In genomic region chr2:174120346-174120745, GRCh38 we compare ENCODE assay signal across 11 cellular contexts.
DNase-seq lines count a peak whose midpoint lies in the region; ATAC-seq, FAIRE-seq and TF ChIP-seq lines count a peak whose summit lies in the region.
"Had no signal": no experiment of that assay in that cellular context is flagged by ENCODE, and none has a peak within 500 bp of the region (broad histone marks: within the 10 kb centered on the region; RNA-seq: fewer than 3 reads in every experiment).

No MANE protein-coding gene starts in this region.

- DNase-seq in HCT116 (ENCODE audit: low read depth, low spot score) (peak; percentile 82), WTC11 (ENCODE audit: low spot score) (no peak), kidney glomerular epithelial cell (lab: John Stamatoyannopoulos, UW) (peak; percentile 23), NCI-H2081 treated with DMSO at 0.1 percent for 48 hours (lab: John Stamatoyannopoulos, UW) (no peak), pancreas (no peak)
- no peak for DNase-seq in effector memory CD4-positive, alpha-beta T cell
- DNase-seq: DMS79, KBM-7 had no signal

- no peaks in the 10 kb centered on the region for H3K9me3 Mint-ChIP-seq in WTC11

- H3K79me2 ChIP-seq in ACC112 (ENCODE audit: control insufficient read depth, insufficient read depth, low read length, unreplicated experiment) = no peaks in the 10 kb centered on the region
- peaks cover 47% of the 10 kb centered on the region for H3K79me2 ChIP-seq in HCT116 (ENCODE audit: insufficient read depth, low read length)

- no peaks in the 10 kb centered on the region for H3K36me3 Mint-ChIP-seq in WTC11

- POLR2A ChIA-PET in HCT116 (lab: Charles Lee) (interaction anchor here (1.0 to 1.5 kb wide), 2 partner anchors 53 to 129 kb away, joined by 3 to 4 read pairs; partner anchors contain the start of gene OLA1), WTC11 (lab: Charles Lee) (no interaction called here)

- 86 to 91% methylated on average over 2 of the region's 2 CpGs for WGBS in pancreas, 2 donors

- H3K9ac ChIP-seq in HCT116 (ENCODE audit: low read length) = peak overlapping the region; percentile 55

- H3K9me2 ChIP-seq in HCT116 (ENCODE audit: insufficient read depth) = no peaks in the 10 kb centered on the region

- peak overlapping the region; percentile 79 for H3K4me2 ChIP-seq in HCT116 (ENCODE audit: low read length)

- H3K4me1 ChIP-seq in ACC112 (ENCODE audit: control insufficient read depth, insufficient read depth, low read length, unreplicated experiment) = peaks cover 44% of the 10 kb centered on the region
- H3K4me1 ChIP-seq in HCT116 (ENCODE audit: control insufficient read depth in 1 of 2, insufficient read depth in 2 of 2, low read length in 2 of 2) = peaks cover 86% of the 10 kb centered on the region in 2 experiments
- H3K4me1 ChIP-seq in pancreas = peaks cover 0 to 3% (median 0%) of the 10 kb centered on the region in 3 donors
- H3K4me1 ChIP-seq in effector memory CD4-positive, alpha-beta T cell (ENCODE audit: control insufficient read depth, insufficient read depth, low read length, poor library complexity, severe bottlenecking) = no peaks in the 10 kb centered on the region

- no peak for FAIRE-seq in pancreas (lab: Jason Lieb, UNC)

- H3K27ac Mint-ChIP-seq in WTC11 = peak overlapping the region; percentile 76

- H3K27ac ChIP-seq in ACC112 (ENCODE audit: low read depth, low read length) = peak overlapping the region; percentile 50
- H3K27ac ChIP-seq in HCT116 (ENCODE audit: low read depth, low read length) = peak overlapping the region; percentile 89
- H3K27ac ChIP-seq in pancreas = no peak overlapping the region
- H3K27ac ChIP-seq in effector memory CD4-positive, alpha-beta T cell (ENCODE audit: insufficient read depth, low read length, poor library complexity, severe bottlenecking) = no peak overlapping the region
- H3K27ac ChIP-seq: cardiac muscle cell had no signal

- TF ChIP-seq CTCF in HCT116 (IDR thresholded peaks at IDR 0.05 in 2 of 3, conservative IDR thresholded peaks at IDR 0.05 in 1 of 3; ENCODE audit: borderline replicate concordance in 1 of 3, insufficient read depth in 1 of 3, low read depth in 2 of 3, low read length in 2 of 3) = no peak
- no peak for TF ChIP-seq CTCF in WTC11 (IDR thresholded peaks at IDR 0.05)
- TF ChIP-seq CTCF in pancreas (IDR thresholded peaks at IDR 0.05) = no peak

- H3K4me1 Mint-ChIP-seq in WTC11 = peaks cover 79% of the 10 kb centered on the region

- no peaks in the 10 kb centered on the region for H3K36me3 ChIP-seq in ACC112 (ENCODE audit: insufficient read depth, low read length)
- peaks cover 0 to 12% of the 10 kb centered on the region in 2 experiments; a peak in 1 of 4 replicates for H3K36me3 ChIP-seq in HCT116 (ENCODE audit: control insufficient read depth in 1 of 2, insufficient read depth in 2 of 2, low read length in 2 of 2)
- no peaks in the 10 kb centered on the region for H3K36me3 ChIP-seq in pancreas
- no peaks in the 10 kb centered on the region for H3K36me3 ChIP-seq in effector memory CD4-positive, alpha-beta T cell (ENCODE audit: control insufficient read depth, insufficient read depth, low read length)
- H3K36me3 ChIP-seq: cardiac muscle cell had no signal

- no peaks in the 10 kb centered on the region for H3K9me3 ChIP-seq in HCT116 (ENCODE audit: control insufficient read depth in 1 of 2, insufficient read depth in 1 of 2, low read depth in 1 of 2, low read length in 2 of 2)
- H3K9me3 ChIP-seq in pancreas = no peaks in the 10 kb centered on the region
- H3K9me3 ChIP-seq in effector memory CD4-positive, alpha-beta T cell (ENCODE audit: control insufficient read depth, low read length) = no peaks in the 10 kb centered on the region

- H2AFZ ChIP-seq in ACC112 (ENCODE audit: low read length, unreplicated experiment) (no peak overlapping the region), HCT116 (ENCODE audit: low read depth, low read length, poor library complexity, severe bottlenecking) (no peak overlapping the region)

- no TSS peak for BruUV-seq in HCT116 (replicated peaks; lab: Mats Ljungman, UMichigan)

- intact Hi-C loops in HCT116 (cut with micrococcal nuclease) (loop anchor here (2.0 to 5.0 kb wide), 2 partner anchors 128 to 158 kb away; partner anchors contain the start of gene OLA1), pancreas (cut with DNase I) (no loop called here)

- H3K27me3 ChIP-seq in ACC112 (ENCODE audit: insufficient read depth, low read length) (no peaks in the 10 kb centered on the region), HCT116 (ENCODE audit: insufficient read depth, low read length) (no peaks in the 10 kb centered on the region), pancreas (no peaks in the 10 kb centered on the region)
- no peaks in the 10 kb centered on the region for H3K27me3 ChIP-seq in effector memory CD4-positive, alpha-beta T cell (replicated peaks; ENCODE audit: control insufficient read depth, insufficient read depth, low read length, poor library complexity, severe bottlenecking)
- H3K27me3 ChIP-seq: cardiac muscle cell had no signal

- TF ChIP-seq POLR2A in HCT116 (IDR thresholded peaks at IDR 0.05; ENCODE audit: borderline replicate concordance, extremely low read depth, insufficient read depth, insufficient read length) = no peak

- H3K4me3 Mint-ChIP-seq in WTC11 = peak overlapping the region; percentile 28

- CTCF ChIA-PET in HCT116 (lab: Charles Lee) (interaction anchor here (1.2 kb wide), 1 partner anchor 221 kb away, joined by 4 read pairs; no protein-coding TSS in a partner anchor), WTC11 (lab: Charles Lee) (interaction anchor here (0.8 to 1.0 kb wide), 2 partner anchors 25 to 221 kb away, joined by 3 read pairs; no protein-coding TSS in a partner anchor)

- ATAC-seq in HCT116 (no peak), WTC11 (no peak), pancreas (no peak), HG02678 (IDR thresholded peaks at IDR 0.05; ENCODE audit: unreplicated experiment) (no peak)

- H3K4me3 ChIP-seq in ACC112 (ENCODE audit: low read depth, low read length) = no peak overlapping the region
- H3K4me3 ChIP-seq in HCT116 (replicated peaks in 1 of 2; ENCODE audit: low read depth in 1 of 2, low read length in 2 of 2) = peak overlapping the region; percentile 12 to 48
- H3K4me3 ChIP-seq in pancreas = no peak overlapping the region
- no peak overlapping the region for H3K4me3 ChIP-seq in effector memory CD4-positive, alpha-beta T cell (ENCODE audit: insufficient read depth, low read depth, low read length, poor library complexity, severe bottlenecking)
- H3K4me3 ChIP-seq: cardiac muscle cell had no signal

- peak; percentile 8; the same call in 1 of the 2 replicates for TF ChIP-seq RAD21 in HCT116 (IDR thresholded peaks at IDR 0.05; ENCODE audit: low read depth)

- RAD21 ChIA-PET in HCT116 (lab: Charles Lee; ENCODE audit: low non-redundant PET in 1 of 2, low total read pairs in 2 of 2, uncharacterized antibody in 2 of 2, unreplicated experiment in 2 of 2) = interaction anchor here in 1 of 2 experiments (1.3 kb wide), 1 partner anchor 221 kb away, joined by 7 read pairs; no protein-coding TSS in a partner anchor

- H4K20me1 ChIP-seq in HCT116 (ENCODE audit: insufficient read depth) = no peaks in the 10 kb centered on the region

- no peaks in the 10 kb centered on the region for H3K27me3 Mint-ChIP-seq in WTC11 (ENCODE audit: low read depth)

TF ChIP-seq in HCT116, 20 proteins besides CTCF, POLR2A, EP300 and RAD21 (continues in another document):
- TF ChIP-seq SP1 (IDR thresholded peaks at IDR 0.05; ENCODE audit: low read depth) = peak; percentile 90
- 0 out of 2 replicates have a peak, but pooled peaks have one; percentile 31 for TF ChIP-seq EGR1 (IDR thresholded peaks at IDR 0.05; ENCODE audit: low read depth)
- peak; percentile 100 for TF ChIP-seq FOSL1 (IDR thresholded peaks at IDR 0.05; ENCODE audit: low read depth)
- peak; percentile 55; the same call in 1 of the 2 replicates for TF ChIP-seq ATF3 (IDR thresholded peaks at IDR 0.05)
- TF ChIP-seq EZH2 (IDR thresholded peaks at IDR 0.05) = no peak
- TF ChIP-seq SIN3A (IDR thresholded peaks at IDR 0.05; ENCODE audit: low read depth) = peak; percentile 69
- peak; percentile 53 for TF ChIP-seq MAX (IDR thresholded peaks at IDR 0.05)
- peak; percentile 42; the same call in 1 of the 2 replicates for TF ChIP-seq POLR2AphosphoS5 (IDR thresholded peaks at IDR 0.05; ENCODE audit: low read depth, low read length)
- peak; percentile 75 for TF ChIP-seq CEBPB (IDR thresholded peaks at IDR 0.05; ENCODE audit: low read depth)
- no peak for TF ChIP-seq TCF7L2 (IDR thresholded peaks at IDR 0.05; ENCODE audit: borderline replicate concordance, extremely low read depth, insufficient read depth, insufficient read length)
- TF ChIP-seq JUND (IDR thresholded peaks at IDR 0.05) = peak; percentile 97

TF ChIP-seq in WTC11, 78 proteins besides CTCF, POLR2A, EP300 and RAD21 (continues in another document):
- no peak for TF ChIP-seq GABPB1 (CRISPR knock-in tag; IDR thresholded peaks at IDR 0.05)
- TF ChIP-seq TEAD1 (CRISPR knock-in tag; IDR thresholded peaks at IDR 0.05) = no peak
- no peak for TF ChIP-seq E2F5 (CRISPR knock-in tag; IDR thresholded peaks at IDR 0.05)
- no peak for TF ChIP-seq ETV6 (CRISPR knock-in tag; IDR thresholded peaks at IDR 0.05)
- TF ChIP-seq NR3C1 (CRISPR knock-in tag; conservative IDR thresholded peaks at IDR 0.05; ENCODE audit: low read depth) = no peak
- TF ChIP-seq TP53 (CRISPR knock-in tag; IDR thresholded peaks at IDR 0.05) = no peak
- no peak for TF ChIP-seq MYBL2 (CRISPR knock-in tag; IDR thresholded peaks at IDR 0.05)
- TF ChIP-seq IRF2 (CRISPR knock-in tag; IDR thresholded peaks at IDR 0.05; ENCODE audit: borderline replicate concordance, low read depth) = no peak
- TF ChIP-seq MXD4 (CRISPR knock-in tag; IDR thresholded peaks at IDR 0.05; ENCODE audit: borderline replicate concordance) = no peak
- no peak for TF ChIP-seq ZNF396 (CRISPR knock-in tag; IDR thresholded peaks at IDR 0.05; ENCODE audit: borderline replicate concordance)

Comparison
In these comparisons a context has a peak if more than half of its experiments do, and no peak if none do; other contexts are left out.
1. H3K27ac ChIP-seq: peak in ACC112 (single experiment) and HCT116 (single experiment); none in pancreas (0 of 4) and effector memory CD4-positive, alpha-beta T cell (single experiment).
2. H3K4me3 ChIP-seq: peak in HCT116 (2 of 2); none in ACC112 (single experiment), pancreas (0 of 4) and effector memory CD4-positive, alpha-beta T cell (single experiment).
3. DNase-seq: peak in HCT116 (single experiment) and kidney glomerular epithelial cell (single experiment); none in WTC11 (single experiment), NCI-H2081 treated with DMSO at 0.1 percent for 48 hours (single experiment), pancreas (0 of 6) and effector memory CD4-positive, alpha-beta T cell (0 of 3).